ENCODE assay signal across 17 cellular contexts in the genomic region with DNA sequence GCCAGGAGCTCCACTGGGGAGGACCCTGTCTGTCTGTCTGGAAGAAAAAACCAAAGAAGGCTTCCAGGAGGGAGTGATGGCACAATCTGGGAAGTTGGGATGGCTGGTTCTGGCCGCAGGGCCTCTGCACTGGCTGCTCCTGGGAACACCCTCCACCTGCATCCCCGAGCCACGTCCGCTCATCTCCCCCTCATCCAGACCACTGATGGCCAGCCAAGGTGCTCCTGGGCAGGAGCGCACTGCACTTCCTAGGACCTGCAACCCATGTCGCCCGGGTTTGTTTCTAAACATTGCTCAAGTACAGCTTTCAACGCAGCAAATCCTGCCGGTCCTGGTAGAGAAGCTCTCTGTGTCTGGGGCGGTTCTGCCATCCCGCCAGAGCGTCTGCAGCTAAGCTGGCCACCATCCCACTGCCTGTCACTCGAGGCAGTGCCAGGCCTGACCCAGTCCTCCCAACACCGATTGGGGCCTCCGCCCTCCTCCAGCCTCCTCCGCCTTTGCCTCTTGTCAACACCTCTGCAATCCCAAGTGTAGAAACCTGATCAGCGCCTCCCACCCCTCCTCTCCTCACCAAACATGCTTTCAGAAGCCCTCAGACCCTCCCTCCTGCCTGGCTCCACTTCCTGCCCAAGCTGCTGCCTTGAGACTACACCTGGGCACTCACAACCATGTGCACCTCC. TPM values are rescaled to one million over a fixed set of nuclear protein-coding genes. Genes with fewer than 3 reads are reported as not detected.
DNase-seq lines count a peak whose midpoint lies in the region; ATAC-seq and TF ChIP-seq lines count a peak whose summit lies in the region.
"Had no signal": no experiment of that assay in that cellular context is flagged by ENCODE, and none has a peak within 500 bp of the region (broad histone marks: within the 10 kb centered on the region; RNA-seq: fewer than 3 reads in every experiment).

No MANE protein-coding gene starts in this region.

- CTCF ChIA-PET in activated naive CD4-positive, alpha-beta T cell treated with anti-CD3 and anti-CD28 coated beads for 36 hours (lab: Charles Lee) = interaction anchor here (0.8 kb wide), 1 partner anchor 61 kb away, joined by 3 read pairs; no protein-coding TSS in a partner anchor
- CTCF ChIA-PET in activated CD8-positive, alpha-beta T cell treated with anti-CD3 and anti-CD28 coated beads, Interleukin-2, amount 10 ng/mL, durations not matched to agents 7 days and 5 days (lab: Charles Lee) = interaction anchor here (3.6 kb wide), 1 partner anchor 61 kb away, joined by 30 read pairs; no protein-coding TSS in a partner anchor

- peaks cover 15 to 88% (median 52%) of the 10 kb centered on the region in 4 donors for H3K4me1 ChIP-seq in upper lobe of left lung

- no peaks in the 10 kb centered on the region for H3K27me3 ChIP-seq in upper lobe of left lung
- H3K27me3 ChIP-seq: SJSA1 had no signal

- H3K4me3 Mint-ChIP-seq in activated naive CD4-positive, alpha-beta T cell treated with anti-CD3 and anti-CD28 coated beads, Interleukin-2, amount 50 U/mL, for 24 hours = peak overlapping the region; percentile 71
- no peak overlapping the region for H3K4me3 Mint-ChIP-seq in activated naive CD4-positive, alpha-beta T cell treated with anti-CD3 and anti-CD28 coated beads for 36 hours
- peak overlapping the region; percentile 78 for H3K4me3 Mint-ChIP-seq in activated CD8-positive, alpha-beta T cell treated with anti-CD3 and anti-CD28 coated beads, Interleukin-2, amount 10 ng/mL, durations not matched to agents 7 days and 5 days

- H3K9me3 Mint-ChIP-seq in activated naive CD4-positive, alpha-beta T cell treated with anti-CD3 and anti-CD28 coated beads, Interleukin-2, amount 50 U/mL, for 24 hours = no peaks in the 10 kb centered on the region
- H3K9me3 Mint-ChIP-seq in activated naive CD4-positive, alpha-beta T cell treated with anti-CD3 and anti-CD28 coated beads for 36 hours = no peaks in the 10 kb centered on the region
- H3K9me3 Mint-ChIP-seq in activated CD8-positive, alpha-beta T cell treated with anti-CD3 and anti-CD28 coated beads, Interleukin-2, amount 10 ng/mL, durations not matched to agents 7 days and 5 days (ENCODE audit: insufficient read depth) = no peaks in the 10 kb centered on the region

- DNase-seq in activated naive CD4-positive, alpha-beta T cell treated with anti-CD3 and anti-CD28 coated beads for 36 hours = no peak
- DNase-seq in activated CD8-positive, alpha-beta T cell treated with anti-CD3 and anti-CD28 coated beads, Interleukin-2, amount 10 ng/mL, durations not matched to agents 7 days and 5 days = no peak
- DNase-seq in left kidney (ENCODE audit: low read depth, low spot score) (peak; percentile 93), upper lobe of left lung (peak; percentile 33 to 71), NCI-H187 (lab: John Stamatoyannopoulos, UW) (no peak), NCI-H774 (lab: John Stamatoyannopoulos, UW) (no peak)
- DNase-seq: C1 segment of cervical spinal cord; effector memory CD4-positive, alpha-beta T cell; GOT3; KG1; mammary epithelial cell; NCI-H446 treated with DMSO at 0.1 percent for 48 hours had no signal

- H3K27ac Mint-ChIP-seq in activated naive CD4-positive, alpha-beta T cell treated with anti-CD3 and anti-CD28 coated beads, Interleukin-2, amount 50 U/mL, for 24 hours = no peak overlapping the region
- no peak overlapping the region for H3K27ac Mint-ChIP-seq in activated naive CD4-positive, alpha-beta T cell treated with anti-CD3 and anti-CD28 coated beads for 36 hours
- peak overlapping the region; percentile 96 for H3K27ac Mint-ChIP-seq in activated CD8-positive, alpha-beta T cell treated with anti-CD3 and anti-CD28 coated beads, Interleukin-2, amount 10 ng/mL, durations not matched to agents 7 days and 5 days

- H3K4me3 ChIP-seq in upper lobe of left lung = no peak overlapping the region
- H3K4me3 ChIP-seq: SJSA1 had no signal

- peak overlapping the region; percentile 37 to 97 (median 68) for H3K27ac ChIP-seq in upper lobe of left lung
- H3K27ac ChIP-seq: SJSA1 had no signal

- no peaks in the 10 kb centered on the region for H3K9me3 ChIP-seq in upper lobe of left lung
- H3K9me3 ChIP-seq: SJSA1 had no signal

- peaks cover 2% of the 10 kb centered on the region for H3K36me3 Mint-ChIP-seq in activated naive CD4-positive, alpha-beta T cell treated with anti-CD3 and anti-CD28 coated beads, Interleukin-2, amount 50 U/mL, for 24 hours
- H3K36me3 Mint-ChIP-seq in activated naive CD4-positive, alpha-beta T cell treated with anti-CD3 and anti-CD28 coated beads for 36 hours (ENCODE audit: low read depth) = peaks cover 1% of the 10 kb centered on the region
- H3K36me3 Mint-ChIP-seq in activated CD8-positive, alpha-beta T cell treated with anti-CD3 and anti-CD28 coated beads, Interleukin-2, amount 10 ng/mL, durations not matched to agents 7 days and 5 days (ENCODE audit: low read depth) = peaks cover 53% of the 10 kb centered on the region

- intact Hi-C loops in activated naive CD4-positive, alpha-beta T cell treated with anti-CD3 and anti-CD28 coated beads for 36 hours (cut with micrococcal nuclease) = loop anchor here (5.0 to 10.0 kb wide), 2 partner anchors 61 to 77 kb away; partner anchors contain the start of genes KRTAP5-6 and SYT8

- WGBS in upper lobe of left lung, 2 donors = 53 to 56% methylated on average over 13 to 17 of the region's 17 CpGs

- no peak for ATAC-seq in activated CD8-positive, alpha-beta T cell treated with anti-CD3 and anti-CD28 coated beads, Interleukin-2, amount 10 ng/mL, durations not matched to agents 7 days and 5 days
- ATAC-seq in upper lobe of left lung (ENCODE audit: low FRiP score in 2 of 2) = no peak
- no peak for ATAC-seq in HG02938 (IDR thresholded peaks at IDR 0.05; ENCODE audit: unreplicated experiment)

- no peak for TF ChIP-seq POLR2A in upper lobe of left lung (IDR thresholded peaks at IDR 0.05)

- no peak for TF ChIP-seq EP300 in upper lobe of left lung (IDR thresholded peaks at IDR 0.05)

- no peak for TF ChIP-seq CTCF in upper lobe of left lung (IDR thresholded peaks at IDR 0.05)

- H3K36me3 ChIP-seq in upper lobe of left lung = peaks cover 23 to 86% (median 79%) of the 10 kb centered on the region in 4 donors

- peaks cover under 1% of the 10 kb centered on the region for H3K27me3 Mint-ChIP-seq in activated naive CD4-positive, alpha-beta T cell treated with anti-CD3 and anti-CD28 coated beads, Interleukin-2, amount 50 U/mL, for 24 hours
- H3K27me3 Mint-ChIP-seq in activated naive CD4-positive, alpha-beta T cell treated with anti-CD3 and anti-CD28 coated beads for 36 hours (ENCODE audit: low read depth) = peaks cover 2% of the 10 kb centered on the region
- peaks cover 3% of the 10 kb centered on the region for H3K27me3 Mint-ChIP-seq in activated CD8-positive, alpha-beta T cell treated with anti-CD3 and anti-CD28 coated beads, Interleukin-2, amount 10 ng/mL, durations not matched to agents 7 days and 5 days (ENCODE audit: low read depth)

- H3K4me1 Mint-ChIP-seq in activated naive CD4-positive, alpha-beta T cell treated with anti-CD3 and anti-CD28 coated beads, Interleukin-2, amount 50 U/mL, for 24 hours = peaks cover 60% of the 10 kb centered on the region
- H3K4me1 Mint-ChIP-seq in activated naive CD4-positive, alpha-beta T cell treated with anti-CD3 and anti-CD28 coated beads for 36 hours (ENCODE audit: low read depth) = peaks cover 54% of the 10 kb centered on the region
- peaks cover 70% of the 10 kb centered on the region for H3K4me1 Mint-ChIP-seq in activated CD8-positive, alpha-beta T cell treated with anti-CD3 and anti-CD28 coated beads, Interleukin-2, amount 10 ng/mL, durations not matched to agents 7 days and 5 days (ENCODE audit: low read depth)

- POLR2A ChIA-PET in activated CD8-positive, alpha-beta T cell treated with anti-CD3 and anti-CD28 coated beads, Interleukin-2, amount 10 ng/mL, durations not matched to agents 7 days and 5 days (lab: Charles Lee) = interaction anchor here (1.2 kb wide), 1 partner anchor 18 kb away, joined by 5 read pairs; no protein-coding TSS in a partner anchor

RNA-seq across cellular contexts. Expression of gene IFITM10, which starts 5.1 kb away (rescaled TPM):
- under 1 TPM; 0.22 to 0.31 TPM for total RNA-seq in activated naive CD4-positive, alpha-beta T cell treated with anti-CD3 and anti-CD28 coated beads for 36 hours
- 1 to 10 TPM in 1 of 2 experiments, under 1 TPM in 1; 0.63 to 1.0 TPM for total RNA-seq in activated CD8-positive, alpha-beta T cell treated with anti-CD3 and anti-CD28 coated beads, Interleukin-2, amount 10 ng/mL, durations not matched to agents 7 days and 5 days
- total RNA-seq in upper lobe of left lung = 10 to 100 TPM in 4 of 6 donors, 1 to 10 TPM in 2; 8.7 to 28.3 (median 14.2) TPM

RNA-seq across cellular contexts. Expression of gene CTSD, which starts 8.2 kb away (rescaled TPM):
- 10 to 100 TPM; 30.1 to 34.5 TPM for total RNA-seq in activated naive CD4-positive, alpha-beta T cell treated with anti-CD3 and anti-CD28 coated beads for 36 hours
- 100 to 1,000 TPM; 153 to 172 TPM for total RNA-seq in activated CD8-positive, alpha-beta T cell treated with anti-CD3 and anti-CD28 coated beads, Interleukin-2, amount 10 ng/mL, durations not matched to agents 7 days and 5 days
- 1,000 to 10,000 TPM in 5 of 6 donors, 100 to 1,000 TPM in 1; 993 to 3,355 (median 2,221) TPM for total RNA-seq in upper lobe of left lung

RNA-seq across cellular contexts. Expression of gene KRTAP5-6, which starts 58.5 kb away (rescaled TPM):
- not detected for total RNA-seq in activated naive CD4-positive, alpha-beta T cell treated with anti-CD3 and anti-CD28 coated beads for 36 hours
- total RNA-seq in activated CD8-positive, alpha-beta T cell treated with anti-CD3 and anti-CD28 coated beads, Interleukin-2, amount 10 ng/mL, durations not matched to agents 7 days and 5 days = not detected
- total RNA-seq in upper lobe of left lung = not detected
- total RNA-seq: mammary epithelial cell, progenitor cell of endocrine pancreas, SJSA1, ureter had no signal

Comparison
In these comparisons a context has a peak if more than half of its experiments do, and no peak if none do; other contexts are left out.
1. DNase-seq: peak in left kidney (single experiment) and upper lobe of left lung (2 of 2); none in activated naive CD4-positive, alpha-beta T cell treated with anti-CD3 and anti-CD28 coated beads for 36 hours (single experiment), activated CD8-positive, alpha-beta T cell treated with anti-CD3 and anti-CD28 coated beads, Interleukin-2, amount 10 ng/mL, durations not matched to agents 7 days and 5 days (single experiment), NCI-H187 (0 of 2) and NCI-H774 (single experiment).
2. RNA of gene IFITM10, which starts 5.1 kb away (total RNA-seq): 8.7 to 28.3 TPM in upper lobe of left lung; 0.63 to 1.0 TPM in activated CD8-positive, alpha-beta T cell treated with anti-CD3 and anti-CD28 coated beads, Interleukin-2, amount 10 ng/mL, durations not matched to agents 7 days and 5 days and 0.22 to 0.31 TPM in activated naive CD4-positive, alpha-beta T cell treated with anti-CD3 and anti-CD28 coated beads for 36 hours; every median in the first group is over 4 times any median in the second.
3. RNA of gene CTSD, which starts 8.2 kb away (total RNA-seq): 993 to 3,355 TPM in upper lobe of left lung; 153 to 172 TPM in activated CD8-positive, alpha-beta T cell treated with anti-CD3 and anti-CD28 coated beads, Interleukin-2, amount 10 ng/mL, durations not matched to agents 7 days and 5 days and 30.1 to 34.5 TPM in activated naive CD4-positive, alpha-beta T cell treated with anti-CD3 and anti-CD28 coated beads for 36 hours; every median in the first group is over 4 times any median in the second.